38 cellular contexts compared by ENCODE assay signal in the genomic region with DNA sequence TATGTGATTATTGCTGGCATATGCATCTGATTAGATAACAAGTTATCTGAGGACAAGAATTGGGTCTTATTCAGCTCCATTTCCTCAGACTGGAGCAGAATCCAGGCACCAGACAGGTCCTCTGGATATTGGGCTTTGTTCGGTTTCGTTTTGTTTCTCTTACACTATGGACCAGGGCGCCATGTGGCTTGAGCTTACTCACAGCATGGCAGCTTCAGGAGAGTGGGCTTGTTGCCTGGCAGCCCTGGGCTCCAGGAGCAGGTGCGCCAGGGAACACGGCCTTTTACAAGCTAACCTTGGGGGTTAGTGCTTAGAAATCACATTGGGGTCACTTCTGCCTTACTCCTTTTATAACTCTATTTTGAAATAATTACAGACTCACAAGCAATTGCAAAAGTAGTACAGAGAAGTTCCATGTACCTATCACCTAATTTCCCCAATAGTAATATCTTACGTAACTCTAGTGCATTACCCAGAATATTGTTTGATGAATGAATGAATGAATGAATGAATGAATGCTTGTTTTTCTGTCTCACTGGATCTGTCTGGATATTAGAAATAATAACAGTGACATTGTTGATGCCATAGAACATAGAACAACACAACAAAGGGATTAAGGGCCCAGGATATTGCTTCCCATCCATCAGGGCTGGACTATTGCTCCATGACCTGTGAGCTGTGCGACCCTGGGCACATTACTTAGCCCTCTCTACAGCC. TPM values are rescaled to one million over a fixed set of nuclear protein-coding genes. Genes with fewer than 3 reads are reported as not detected.
"Had no signal": no experiment of that assay in that cellular context is flagged by ENCODE, and none has a peak within 500 bp of the region (broad histone marks: within the 10 kb centered on the region; RNA-seq: fewer than 3 reads in every experiment).

No MANE protein-coding gene starts in this region.

- H3K4me1 Mint-ChIP-seq: activated CD4-positive, alpha-beta T cell treated with anti-CD3 and anti-CD28 coated beads, Interleukin-2, amount 10 ng/mL, durations not matched to agents 24 days and 14 days; stimulated activated naive CD8-positive, alpha-beta T cell treated with anti-CD3 and anti-CD28 coated beads, Interleukin-15, amount 100 ng/mL, for 72 hours had no signal

- H3K27ac Mint-ChIP-seq: activated CD4-positive, alpha-beta memory T cell treated with anti-CD3 and anti-CD28 coated beads for 36 hours; activated CD4-positive, alpha-beta T cell treated with anti-CD3 and anti-CD28 coated beads, Interleukin-2, amount 10 ng/mL, durations not matched to agents 24 days and 14 days; activated naive CD4-positive, alpha-beta T cell treated with anti-CD3 and anti-CD28 coated beads, Interleukin-2, amount 50 U/mL, for 24 hours; activated naive CD8-positive, alpha-beta T cell treated with anti-CD3 and anti-CD28 coated beads, Interleukin-2, amount 50 U/mL, for 24 hours; activated T-helper 1 cell treated with anti-CD3 and anti-CD28 coated beads, Interleukin-12 subunit alpha, Interleukin-12 subunit beta, Interleukin-2, Interleukin-4 antibody, amounts not matched to agents 30 ng/mL and 10 ng/mL and 1 ng/mL, durations not matched to agents 14 hours and 24 hours and 36 hours; nephron progenitor cell; stimulated activated memory B cell treated with anti-CD40 and anti-IgM and Interleukin-4, amounts not matched to agents 10 μg/mL and 1 μg/mL and 100 μg/mL, for 72 hours; stimulated activated naive CD8-positive, alpha-beta T cell treated with anti-CD3 and anti-CD28 coated beads, Interleukin-15, amount 100 ng/mL, for 72 hours; T-helper 17 cell; type B pancreatic cell had no signal

- ATAC-seq: activated CD4-positive, CD25-positive, alpha-beta regulatory T cell treated with anti-CD3 and anti-CD28 coated beads, Interleukin-2, amount 50 U/mL, for 24 hours; activated naive CD8-positive, alpha-beta T cell treated with anti-CD3 and anti-CD28 coated beads, Interleukin-2, amount 50 U/mL, for 24 hours; esophagus mucosa; heart right ventricle; left lung; sciatic nerve; stimulated activated memory B cell treated with anti-CD40 and anti-IgM and Interleukin-4, amounts not matched to agents 10 μg/mL and 1 μg/mL and 100 μg/mL, for 72 hours; stimulated activated naive CD8-positive, alpha-beta T cell treated with anti-CD3 and anti-CD28 coated beads, Interleukin-15, amount 100 ng/mL, for 72 hours; T-helper 17 cell had no signal

- FAIRE-seq: endothelial cell of umbilical vein, small intestine had no signal

- H3K9me3 ChIP-seq: colonic mucosa, heart right ventricle, left lung, ovary, prostate gland had no signal

- H3K4me1 ChIP-seq: colonic mucosa, prostate gland had no signal

- H3K27ac ChIP-seq: colonic mucosa, left lung, ovary, prostate gland, WERI-Rb-1 had no signal

- H3K9me3 Mint-ChIP-seq: activated CD4-positive, alpha-beta memory T cell treated with anti-CD3 and anti-CD28 coated beads for 36 hours; activated CD4-positive, alpha-beta T cell treated with anti-CD3 and anti-CD28 coated beads, Interleukin-2, amount 10 ng/mL, durations not matched to agents 24 days and 14 days; activated naive CD4-positive, alpha-beta T cell treated with anti-CD3 and anti-CD28 coated beads, Interleukin-2, amount 50 U/mL, for 24 hours; activated T-helper 1 cell treated with anti-CD3 and anti-CD28 coated beads, Interleukin-12 subunit alpha, Interleukin-12 subunit beta, Interleukin-2, Interleukin-4 antibody, amounts not matched to agents 30 ng/mL and 10 ng/mL and 1 ng/mL, durations not matched to agents 14 hours and 24 hours and 36 hours; nephron progenitor cell; type B pancreatic cell had no signal

- DNase-seq: activated CD4-positive, alpha-beta memory T cell treated with anti-CD3 and anti-CD28 coated beads for 36 hours; activated CD4-positive, alpha-beta T cell treated with anti-CD3 and anti-CD28 coated beads, Interleukin-2, amount 10 ng/mL, durations not matched to agents 24 days and 14 days; activated CD8-positive, alpha-beta memory T cell treated with anti-CD3 and anti-CD28 coated beads, Interleukin-2, amount 50 U/mL, for 4 hours; activated gamma-delta T cell treated with Interleukin-2 at 50 U/mL for 16 hours; activated naive CD8-positive, alpha-beta T cell treated with anti-CD3 and anti-CD28 coated beads, Interleukin-2, amount 50 U/mL, for 24 hours; activated T-cell treated with anti-CD3 and anti-CD28 coated beads, Interleukin-2, amount 50 U/mL, for 1 hour; amygdala; caudate nucleus; colonic mucosa; dorsolateral prefrontal cortex; effector memory CD4-positive, alpha-beta T cell; foreskin fibroblast; heart right ventricle; left lung; mesendoderm; nephron progenitor cell; ovary; retina; small intestine; stimulated activated CD4-positive, alpha-beta T cell treated with anti-CD3 and anti-CD28 coated beads, Interleukin-1b, Interleukin-23, amount 100 ng/mL, for 48 hours; stimulated activated CD4-positive, alpha-beta T cell treated with anti-CD3 and anti-CD28 coated beads, Interleukin-4, amount 100 ng/mL, for 4 hours; stimulated activated CD8-positive, alpha-beta memory T cell treated with anti-CD3 and anti-CD28 coated beads, Interleukin-4, amount 100 ng/mL, for 48 hours; stimulated activated naive CD8-positive, alpha-beta T cell treated with anti-CD3 and anti-CD28 coated beads, Interleukin-15, amount 100 ng/mL, for 72 hours; substantia nigra; T-helper 17 cell; T1000 had no signal

- H3K36me3 ChIP-seq: colonic mucosa, heart right ventricle, left lung, ovary, prostate gland, WERI-Rb-1 had no signal

- H3K27me3 ChIP-seq: colonic mucosa, dorsolateral prefrontal cortex, heart right ventricle, left lung, ovary had no signal

- H3K36me3 Mint-ChIP-seq: activated CD4-positive, alpha-beta memory T cell treated with anti-CD3 and anti-CD28 coated beads for 36 hours; activated naive CD4-positive, alpha-beta T cell treated with anti-CD3 and anti-CD28 coated beads, Interleukin-2, amount 50 U/mL, for 24 hours; stimulated activated memory B cell treated with anti-CD40 and anti-IgM and Interleukin-4, amounts not matched to agents 10 μg/mL and 1 μg/mL and 100 μg/mL, for 72 hours; type B pancreatic cell had no signal

- H3K4me3 ChIP-seq: colonic mucosa, dorsolateral prefrontal cortex, heart right ventricle, left lung, lung, ovary, prostate gland had no signal

- H3K4me3 Mint-ChIP-seq: activated CD4-positive, alpha-beta memory T cell treated with anti-CD3 and anti-CD28 coated beads for 36 hours; activated CD4-positive, alpha-beta T cell treated with anti-CD3 and anti-CD28 coated beads, Interleukin-2, amount 10 ng/mL, durations not matched to agents 24 days and 14 days; activated naive CD4-positive, alpha-beta T cell treated with anti-CD3 and anti-CD28 coated beads, Interleukin-2, amount 50 U/mL, for 24 hours; activated naive CD8-positive, alpha-beta T cell treated with anti-CD3 and anti-CD28 coated beads, Interleukin-2, amount 50 U/mL, for 24 hours; activated T-helper 1 cell treated with anti-CD3 and anti-CD28 coated beads, Interleukin-12 subunit alpha, Interleukin-12 subunit beta, Interleukin-2, Interleukin-4 antibody, amounts not matched to agents 30 ng/mL and 10 ng/mL and 1 ng/mL, durations not matched to agents 14 hours and 24 hours and 36 hours; nephron progenitor cell; stimulated activated memory B cell treated with anti-CD40 and anti-IgM and Interleukin-4, amounts not matched to agents 10 μg/mL and 1 μg/mL and 100 μg/mL, for 72 hours; stimulated activated naive CD8-positive, alpha-beta T cell treated with anti-CD3 and anti-CD28 coated beads, Interleukin-15, amount 100 ng/mL, for 72 hours; T-helper 17 cell; type B pancreatic cell had no signal

RNA-seq across cellular contexts. Expression of gene CMKLR1, which starts 39.0 kb away (rescaled TPM):
- total RNA-seq: activated CD4-positive, alpha-beta memory T cell treated with anti-CD3 and anti-CD28 coated beads for 36 hours; activated CD4-positive, alpha-beta T cell treated with anti-CD3 and anti-CD28 coated beads, Interleukin-2, amount 10 ng/mL, durations not matched to agents 24 days and 14 days; activated CD8-positive, alpha-beta memory T cell treated with anti-CD3 and anti-CD28 coated beads for 36 hours; activated T-helper 1 cell treated with anti-CD3 and anti-CD28 coated beads, Interleukin-12 subunit alpha, Interleukin-12 subunit beta, Interleukin-2, Interleukin-4 antibody, amounts not matched to agents 30 ng/mL and 10 ng/mL and 1 ng/mL, durations not matched to agents 14 hours and 24 hours and 36 hours; endothelial cell of umbilical vein had no signal
